ENCODE assay signal across 9 cellular contexts in the genomic region with DNA sequence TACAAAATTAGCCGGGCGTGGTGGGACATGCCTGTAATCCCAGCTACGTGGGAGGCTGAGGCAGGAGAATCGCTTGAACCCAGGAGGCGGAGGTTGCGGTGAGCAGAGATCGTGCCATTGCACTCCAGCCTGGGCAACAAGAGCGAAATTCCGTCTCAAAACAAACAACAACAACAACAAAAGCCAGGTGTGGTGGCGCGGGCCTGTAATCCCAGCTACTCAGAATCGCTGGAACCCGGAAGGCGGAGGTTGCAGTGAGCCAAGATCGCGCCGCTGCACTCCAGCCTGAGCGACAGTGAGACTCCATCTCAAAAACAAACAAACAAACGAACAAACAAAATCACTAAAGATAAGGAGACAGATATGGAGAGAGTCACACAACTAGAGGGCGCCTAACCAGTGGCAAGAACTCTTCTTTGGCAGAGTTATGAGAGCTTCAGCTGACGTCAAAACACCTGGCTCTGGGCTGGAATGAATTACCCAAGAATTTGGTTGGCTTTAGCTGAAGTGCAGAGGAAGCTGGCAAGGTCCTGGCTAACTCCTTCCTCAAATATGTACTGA. TPM values are rescaled to one million over a fixed set of nuclear protein-coding genes. Genes with fewer than 3 reads are reported as not detected.
DNase-seq lines count a peak whose midpoint lies in the region; ATAC-seq, FAIRE-seq and TF ChIP-seq lines count a peak whose summit lies in the region.
"Not testable (repeated sequence)": the region's sequence is repeated elsewhere in the genome, so short reads cannot be mapped to it uniquely, and the experiment has no call there.
"Had no signal": no experiment of that assay in that cellular context is flagged by ENCODE, and none has a peak within 500 bp of the region (broad histone marks: within the 10 kb centered on the region; RNA-seq: fewer than 3 reads in every experiment).

No MANE protein-coding gene starts in this region.

- peak; percentile 51 for DNase-seq in DMS53 treated with DMSO at 0.1 percent for 48 hours (lab: John Stamatoyannopoulos, UW; ENCODE audit: unreplicated experiment)
- peak; percentile 22 for DNase-seq in HT-29 (ENCODE audit: low spot score)
- peak; percentile 35 for DNase-seq in NCI-H2227 treated with DMSO at 0.1 percent for 48 hours (lab: John Stamatoyannopoulos, UW)
- DNase-seq in activated naive CD8-positive, alpha-beta T cell treated with anti-CD3 and anti-CD28 coated beads, Interleukin-2, amount 50 U/mL, for 24 hours: not testable (repeated sequence)
- peak; percentile 42 for DNase-seq in fibroblast of mammary gland (ENCODE audit: low read depth)
- DNase-seq in naive thymus-derived CD4-positive, alpha-beta T cell: peak in 1 of 9 donors; percentile 18
- DNase-seq in urothelium cell line (ENCODE audit: low spot score): peak; percentile 30

- H3K4me3 ChIP-seq in SU-DHL-6 (ENCODE audit: insufficient read depth, low read length, poor library complexity, severe bottlenecking); fibroblast of mammary gland (ENCODE audit: control insufficient read depth, low read depth, low read length); naive thymus-derived CD4-positive, alpha-beta T cell (ENCODE audit: low read length): not testable (repeated sequence)

- H3K4me3 Mint-ChIP-seq in activated naive CD8-positive, alpha-beta T cell treated with anti-CD3 and anti-CD28 coated beads, Interleukin-2, amount 50 U/mL, for 24 hours: peak overlapping the region; percentile 88
- peak overlapping the region; percentile 45 to 99 (median 98) for H3K4me3 Mint-ChIP-seq in naive thymus-derived CD4-positive, alpha-beta T cell

- H3K36me3 ChIP-seq in SU-DHL-6 (ENCODE audit: low read length); naive thymus-derived CD4-positive, alpha-beta T cell (ENCODE audit: control insufficient read depth in 2 of 3, insufficient read depth in 3 of 3, low read length in 3 of 3): not testable (repeated sequence)

- not testable (repeated sequence) for H3K27me3 Mint-ChIP-seq in activated naive CD8-positive, alpha-beta T cell treated with anti-CD3 and anti-CD28 coated beads, Interleukin-2, amount 50 U/mL, for 24 hours; naive thymus-derived CD4-positive, alpha-beta T cell

- H4K20me1 ChIP-seq in SU-DHL-6 (ENCODE audit: low read depth, low read length): not testable (repeated sequence)

- H3K27ac ChIP-seq in SU-DHL-6 (ENCODE audit: low read depth, low read length); naive thymus-derived CD4-positive, alpha-beta T cell (ENCODE audit: low read depth, low read length): not testable (repeated sequence)

- H3K4me1 ChIP-seq in naive thymus-derived CD4-positive, alpha-beta T cell (ENCODE audit: control insufficient read depth in 2 of 2, insufficient read depth in 2 of 2, low read length in 2 of 2): peaks cover 13 to 14% of the 10 kb centered on the region in 2 donors

- TF ChIP-seq CTCF in SU-DHL-6 (IDR thresholded peaks at IDR 0.05; ENCODE audit: insufficient read depth, low read length, poor library complexity, severe bottlenecking) (peak; percentile 45), fibroblast of mammary gland (conservative IDR thresholded peaks at IDR 0.05; ENCODE audit: control insufficient read depth, insufficient read depth, low read depth, low read length) (peak; percentile 20)

- ATAC-seq in activated naive CD8-positive, alpha-beta T cell treated with anti-CD3 and anti-CD28 coated beads, Interleukin-2, amount 50 U/mL, for 24 hours; naive thymus-derived CD4-positive, alpha-beta T cell: not testable (repeated sequence)

- H3K36me3 Mint-ChIP-seq in activated naive CD8-positive, alpha-beta T cell treated with anti-CD3 and anti-CD28 coated beads, Interleukin-2, amount 50 U/mL, for 24 hours (ENCODE audit: low read depth); naive thymus-derived CD4-positive, alpha-beta T cell: not testable (repeated sequence)

- H3K9me3 ChIP-seq in SU-DHL-6 (ENCODE audit: insufficient read depth, low read length); naive thymus-derived CD4-positive, alpha-beta T cell (ENCODE audit: control insufficient read depth in 2 of 3, low read length in 3 of 3): not testable (repeated sequence)

- not testable (repeated sequence) for H2AFZ ChIP-seq in SU-DHL-6 (ENCODE audit: low read depth, low read length, severe bottlenecking)

- not testable (repeated sequence) for H3K9ac ChIP-seq in SU-DHL-6 (ENCODE audit: low read length)

- H3K4me2 ChIP-seq in SU-DHL-6 (ENCODE audit: low read depth, low read length, poor library complexity, severe bottlenecking): not testable (repeated sequence)

- FAIRE-seq in urothelium cell line (lab: Jason Lieb, UNC): not testable (repeated sequence)

- H3K9me2 ChIP-seq in SU-DHL-6 (replicated peaks; ENCODE audit: insufficient read depth, low read length): not testable (repeated sequence)

- not testable (repeated sequence) for H3K27ac Mint-ChIP-seq in activated naive CD8-positive, alpha-beta T cell treated with anti-CD3 and anti-CD28 coated beads, Interleukin-2, amount 50 U/mL, for 24 hours
- H3K27ac Mint-ChIP-seq in naive thymus-derived CD4-positive, alpha-beta T cell: peak overlapping the region; percentile 60 to 98 (median 95)

- H3K9me3 Mint-ChIP-seq in activated naive CD8-positive, alpha-beta T cell treated with anti-CD3 and anti-CD28 coated beads, Interleukin-2, amount 50 U/mL, for 24 hours; naive thymus-derived CD4-positive, alpha-beta T cell: not testable (repeated sequence)

- H3K4me1 Mint-ChIP-seq in activated naive CD8-positive, alpha-beta T cell treated with anti-CD3 and anti-CD28 coated beads, Interleukin-2, amount 50 U/mL, for 24 hours: peaks cover 22% of the 10 kb centered on the region
- H3K4me1 Mint-ChIP-seq in naive thymus-derived CD4-positive, alpha-beta T cell: peaks cover 24 to 41% (median 26%) of the 10 kb centered on the region in 7 donors

- CTCF ChIA-PET in naive thymus-derived CD4-positive, alpha-beta T cell (lab: Charles Lee): interaction anchor here (0.6 to 1.2 kb wide), 2 partner anchors 17 to 349 kb away, joined by 3 to 4 read pairs; no protein-coding TSS in a partner anchor

- POLR2A ChIA-PET in naive thymus-derived CD4-positive, alpha-beta T cell (lab: Charles Lee): interaction anchor here (0.9 to 3.5 kb wide), 3 partner anchors 17 to 1330 kb away, joined by 4 to 32 read pairs (median 4); a partner anchor contains a TSS

- intact Hi-C loops in naive thymus-derived CD4-positive, alpha-beta T cell (cut with micrococcal nuclease): not testable (repeated sequence)

- not testable (repeated sequence) for H3K27me3 ChIP-seq in SU-DHL-6 (ENCODE audit: low read length); naive thymus-derived CD4-positive, alpha-beta T cell (ENCODE audit: control insufficient read depth in 2 of 2, insufficient read depth in 2 of 2, low read length in 2 of 2)

- peaks cover 21% of the 10 kb centered on the region for H3K79me2 ChIP-seq in SU-DHL-6 (ENCODE audit: insufficient read depth, low read length)

- H3F3A ChIP-seq in SU-DHL-6 (ENCODE audit: insufficient read depth): not testable (repeated sequence)

RNA-seq across cellular contexts. Expression of a gene that starts 1.2 kb away (rescaled TPM):
- 13.9 and 16.4 TPM in 2 replicates for total RNA-seq in HT-29 (2014; rRNA removed; shearing (Covaris generic))
- total RNA-seq in naive thymus-derived CD4-positive, alpha-beta T cell: 10 to 100 TPM; 15.0 to 29.1 (median 20.2) TPM
- 10 to 100 TPM; 10.2 to 11.6 TPM for polyA plus RNA-seq in naive thymus-derived CD4-positive, alpha-beta T cell

RNA-seq across cellular contexts. Expression of a gene that starts 17.6 kb away (rescaled TPM):
- 11.4 and 11.8 TPM in 2 replicates for total RNA-seq in HT-29 (2014; rRNA removed; shearing (Covaris generic))
- total RNA-seq in naive thymus-derived CD4-positive, alpha-beta T cell: 10 to 100 TPM in 1 of 5 experiments, 1 to 10 TPM in 4; 2.8 to 23.1 (median 7.8) TPM
- polyA plus RNA-seq in naive thymus-derived CD4-positive, alpha-beta T cell: under 1 TPM; 0.35 to 0.70 TPM

RNA-seq across cellular contexts. Expression of a gene that starts 34.6 kb away (rescaled TPM):
- total RNA-seq in HT-29 (2014; rRNA removed; shearing (Covaris generic)): not detected in 2 replicates
- total RNA-seq in naive thymus-derived CD4-positive, alpha-beta T cell: under 1 TPM in 1 of 5 experiments, not detected in 4; 0.27 TPM
- polyA plus RNA-seq in naive thymus-derived CD4-positive, alpha-beta T cell: under 1 TPM; 0.14 to 0.61 TPM
- total RNA-seq: ureter had no signal
